ENCODE assay signal across 26 cellular contexts in the genomic region with DNA sequence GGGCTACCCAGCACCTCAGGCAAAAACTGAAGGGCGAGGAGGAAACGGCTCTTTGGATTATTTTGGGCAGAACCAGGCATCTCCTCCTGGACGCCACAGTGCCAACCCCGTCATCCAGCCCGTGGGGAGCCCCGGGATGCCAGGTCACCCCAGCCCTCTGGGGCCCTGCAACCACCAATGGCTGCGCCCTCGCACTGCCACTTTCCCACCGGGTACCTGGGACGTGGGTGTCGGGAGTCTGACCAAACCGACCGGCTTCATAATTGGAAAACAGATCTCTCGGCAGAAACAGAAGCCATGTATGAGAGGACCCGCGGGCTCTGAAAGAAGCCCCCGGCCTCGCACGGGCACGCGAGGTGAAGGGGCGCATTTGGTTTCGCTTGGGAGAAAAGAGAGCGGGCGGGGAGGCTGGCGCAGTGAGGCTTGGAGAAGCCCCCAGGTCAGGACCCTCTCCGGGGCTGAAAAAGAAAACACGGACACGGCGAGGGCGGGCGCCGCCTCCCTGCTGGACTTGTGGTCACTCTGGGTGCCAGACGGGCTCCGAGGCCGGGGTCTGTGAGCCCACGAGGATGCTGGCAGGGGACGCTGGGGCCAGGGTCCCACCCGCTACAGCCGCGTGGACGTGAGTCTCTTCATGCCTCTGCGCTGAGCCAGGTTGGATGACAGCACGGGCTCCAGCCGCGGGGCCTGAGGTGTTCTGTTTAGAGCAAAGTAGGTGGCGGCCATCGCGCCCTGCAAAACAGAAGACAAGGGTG. TPM values are rescaled to one million over a fixed set of nuclear protein-coding genes. Genes with fewer than 3 reads are reported as not detected.
DNase-seq lines count a peak whose midpoint lies in the region; FAIRE-seq and TF ChIP-seq lines count a peak whose summit lies in the region.
"Had no signal": no experiment of that assay in that cellular context is flagged by ENCODE, and none has a peak within 500 bp of the region (broad histone marks: within the 10 kb centered on the region; RNA-seq: fewer than 3 reads in every experiment).

No MANE protein-coding gene starts in this region.

- no peaks in the 10 kb centered on the region for H3K27me3 Mint-ChIP-seq in activated naive CD4-positive, alpha-beta T cell treated with anti-CD3 and anti-CD28 coated beads, Interleukin-2, amount 50 U/mL, for 24 hours
- H3K27me3 Mint-ChIP-seq in activated T-helper 1 cell treated with anti-CD3 and anti-CD28 coated beads, Interleukin-12 subunit alpha, Interleukin-12 subunit beta, Interleukin-2, Interleukin-4 antibody, amounts not matched to agents 30 ng/mL and 10 ng/mL and 1 ng/mL, durations not matched to agents 14 hours and 24 hours and 36 hours (ENCODE audit: insufficient read depth) = peaks cover 25% of the 10 kb centered on the region
- H3K27me3 Mint-ChIP-seq: progenitor cell of endocrine pancreas had no signal

- TF ChIP-seq CTCF in osteoblast (IDR thresholded peaks at IDR 0.05; ENCODE audit: extremely low read depth, low read depth, low read length) = no peak

- H3K27me3 ChIP-seq in osteoblast (ENCODE audit: insufficient read depth, low read length) (no peaks in the 10 kb centered on the region), MG63 (no peaks in the 10 kb centered on the region)
- H3K27me3 ChIP-seq: ascending aorta, cardiac muscle cell, Peyer's patch had no signal

- no peak overlapping the region for H3K4me2 ChIP-seq in osteoblast (ENCODE audit: insufficient read depth, low read length)

- no peak overlapping the region for H3K4me3 ChIP-seq in osteoblast (ENCODE audit: insufficient read depth, low read length)
- H3K4me3 ChIP-seq in MG63 = no peak overlapping the region
- H3K4me3 ChIP-seq: ascending aorta, cardiac muscle cell, thoracic aorta had no signal

- H3K9me3 ChIP-seq in KOPT-K1 (ENCODE audit: insufficient read depth, low read length, poor library complexity, severe bottlenecking) (no peaks in the 10 kb centered on the region), osteoblast (ENCODE audit: low read depth, low read length) (no peaks in the 10 kb centered on the region), MG63 (no peaks in the 10 kb centered on the region)
- H3K9me3 ChIP-seq: ascending aorta, Peyer's patch, thoracic aorta had no signal

- no peaks in the 10 kb centered on the region for H3K4me1 ChIP-seq in osteoblast (ENCODE audit: insufficient read depth, low read length)
- H3K4me1 ChIP-seq: ascending aorta, Peyer's patch had no signal

- peaks cover 7% of the 10 kb centered on the region for H3K36me3 Mint-ChIP-seq in activated naive CD4-positive, alpha-beta T cell treated with anti-CD3 and anti-CD28 coated beads, Interleukin-2, amount 50 U/mL, for 24 hours
- peaks cover 17% of the 10 kb centered on the region for H3K36me3 Mint-ChIP-seq in activated T-helper 1 cell treated with anti-CD3 and anti-CD28 coated beads, Interleukin-12 subunit alpha, Interleukin-12 subunit beta, Interleukin-2, Interleukin-4 antibody, amounts not matched to agents 30 ng/mL and 10 ng/mL and 1 ng/mL, durations not matched to agents 14 hours and 24 hours and 36 hours (ENCODE audit: low read depth)

- H4K20me1 ChIP-seq in osteoblast (ENCODE audit: insufficient read depth, low read length) = no peaks in the 10 kb centered on the region

- no peaks in the 10 kb centered on the region for H3K36me3 ChIP-seq in KOPT-K1 (ENCODE audit: insufficient read depth, low read length)
- H3K36me3 ChIP-seq in osteoblast (ENCODE audit: insufficient read depth, low read length) = peaks cover 10% of the 10 kb centered on the region
- H3K36me3 ChIP-seq in MG63 = no peaks in the 10 kb centered on the region
- H3K36me3 ChIP-seq: cardiac muscle cell had no signal

- no peak for FAIRE-seq in GM19239 (lab: Jason Lieb, UNC)
- FAIRE-seq: frontal cortex, TTC549 had no signal

- peak overlapping the region; percentile 75 for H3K4me3 Mint-ChIP-seq in activated naive CD4-positive, alpha-beta T cell treated with anti-CD3 and anti-CD28 coated beads, Interleukin-2, amount 50 U/mL, for 24 hours
- H3K4me3 Mint-ChIP-seq in activated T-helper 1 cell treated with anti-CD3 and anti-CD28 coated beads, Interleukin-12 subunit alpha, Interleukin-12 subunit beta, Interleukin-2, Interleukin-4 antibody, amounts not matched to agents 30 ng/mL and 10 ng/mL and 1 ng/mL, durations not matched to agents 14 hours and 24 hours and 36 hours = peak overlapping the region; percentile 37
- H3K4me3 Mint-ChIP-seq: dendritic cell treated with granulocyte-macrophage colony-stimulating factor and Interleukin-4, amounts not matched to agents 40 ng/mL and 50 ng/mL, for 4 days had no signal

- intact Hi-C loops in activated T-helper 1 cell treated with anti-CD3 and anti-CD28 coated beads, Interleukin-12 subunit alpha, Interleukin-12 subunit beta, Interleukin-2, Interleukin-4 antibody, amounts not matched to agents 30 ng/mL and 10 ng/mL and 1 ng/mL, durations not matched to agents 14 hours and 24 hours and 36 hours (cut with micrococcal nuclease) = loop anchor here (10.0 kb wide), 2 partner anchors 388 to 1292 kb away; no protein-coding TSS in a partner anchor

- H2AFZ ChIP-seq in osteoblast (ENCODE audit: low read length) = no peak overlapping the region

- H3K27ac ChIP-seq in KOPT-K1 (ENCODE audit: low read depth, low read length, poor library complexity, severe bottlenecking) (peak overlapping the region; percentile 57), osteoblast (ENCODE audit: low read depth, low read length) (no peak overlapping the region)
- H3K27ac ChIP-seq: ascending aorta, C4-2B, cardiac muscle cell, thoracic aorta had no signal

- peaks cover 80% of the 10 kb centered on the region for H3K4me1 Mint-ChIP-seq in activated naive CD4-positive, alpha-beta T cell treated with anti-CD3 and anti-CD28 coated beads, Interleukin-2, amount 50 U/mL, for 24 hours
- peaks cover 53% of the 10 kb centered on the region for H3K4me1 Mint-ChIP-seq in activated T-helper 1 cell treated with anti-CD3 and anti-CD28 coated beads, Interleukin-12 subunit alpha, Interleukin-12 subunit beta, Interleukin-2, Interleukin-4 antibody, amounts not matched to agents 30 ng/mL and 10 ng/mL and 1 ng/mL, durations not matched to agents 14 hours and 24 hours and 36 hours (ENCODE audit: low read depth)

- H3K9me3 Mint-ChIP-seq in activated naive CD4-positive, alpha-beta T cell treated with anti-CD3 and anti-CD28 coated beads, Interleukin-2, amount 50 U/mL, for 24 hours = peaks cover 6% of the 10 kb centered on the region
- H3K9me3 Mint-ChIP-seq in activated T-helper 1 cell treated with anti-CD3 and anti-CD28 coated beads, Interleukin-12 subunit alpha, Interleukin-12 subunit beta, Interleukin-2, Interleukin-4 antibody, amounts not matched to agents 30 ng/mL and 10 ng/mL and 1 ng/mL, durations not matched to agents 14 hours and 24 hours and 36 hours = peaks cover 15% of the 10 kb centered on the region

- H3K79me2 ChIP-seq in osteoblast (ENCODE audit: insufficient read depth, low read length) = peaks cover 3% of the 10 kb centered on the region

- DNase-seq in activated naive CD4-positive, alpha-beta T cell treated with Interleukin-2 at 50 U/mL for 16 hours = no peak
- no peak for DNase-seq in activated T-helper 1 cell treated with anti-CD3 and anti-CD28 coated beads, Interleukin-12 subunit alpha, Interleukin-12 subunit beta, Interleukin-2, Interleukin-4 antibody, amounts not matched to agents 30 ng/mL and 10 ng/mL and 1 ng/mL, durations not matched to agents 14 hours and 24 hours and 36 hours (ENCODE audit: low spot score)
- DNase-seq in osteoblast (ENCODE audit: insufficient read length, low spot score, missing footprints) = peak; percentile 79
- no peak for DNase-seq in cerebellar cortex (ENCODE audit: low spot score)
- no peak for DNase-seq in GM19239 (ENCODE audit: insufficient read length, low spot score)
- no peak for DNase-seq in MG63
- DNase-seq: DMS 273 treated with DMSO at 0.1 percent for 48 hours; left colon; NCI-H1417; NCI-H2081 treated with DMSO at 0.1 percent for 48 hours; NCI-H226; NCI-H69; SIG-M5; stimulated activated naive CD4-positive, alpha-beta T cell treated with Interleukin-2 at 50 U/mL for 16 hours; SW 1271 had no signal

- H3K27ac Mint-ChIP-seq in activated naive CD4-positive, alpha-beta T cell treated with anti-CD3 and anti-CD28 coated beads, Interleukin-2, amount 50 U/mL, for 24 hours = peak overlapping the region; percentile 81
- no peak overlapping the region for H3K27ac Mint-ChIP-seq in activated T-helper 1 cell treated with anti-CD3 and anti-CD28 coated beads, Interleukin-12 subunit alpha, Interleukin-12 subunit beta, Interleukin-2, Interleukin-4 antibody, amounts not matched to agents 30 ng/mL and 10 ng/mL and 1 ng/mL, durations not matched to agents 14 hours and 24 hours and 36 hours
- H3K27ac Mint-ChIP-seq: dendritic cell treated with granulocyte-macrophage colony-stimulating factor and Interleukin-4, amounts not matched to agents 40 ng/mL and 50 ng/mL, for 4 days; progenitor cell of endocrine pancreas had no signal

RNA-seq across cellular contexts. Expression of gene MPC1, which starts 29.6 kb away (rescaled TPM):
- 17.3 and 19.1 TPM in 2 replicates for total RNA-seq in activated T-helper 1 cell treated with anti-CD3 and anti-CD28 coated beads, Interleukin-12 subunit alpha, Interleukin-12 subunit beta, Interleukin-2, Interleukin-4 antibody, amounts not matched to agents 30 ng/mL and 10 ng/mL and 1 ng/mL, durations not matched to agents 14 hours and 24 hours and 36 hours
- 23.5 and 29.5 TPM in 2 replicates for total RNA-seq in osteoblast
- 44.4 and 58.0 TPM in 2 replicates for total RNA-seq in MG63 (2014; rRNA removed; shearing (Covaris generic); ENCODE audit: low replicate concordance)
